ENCODE assay signal across 19 cellular contexts in genomic region chrX:53794181-53794580, GRCh38.
"Had no signal": no experiment of that assay in that cellular context is flagged by ENCODE, and none has a peak within 500 bp of the region (broad histone marks: within the 10 kb centered on the region; RNA-seq: fewer than 3 reads in every experiment).

No MANE protein-coding gene starts in this region.

- H3K4me3 Mint-ChIP-seq: dendritic cell treated with granulocyte-macrophage colony-stimulating factor and Interleukin-4, amounts not matched to agents 40 ng/mL and 50 ng/mL, for 4 days; effector memory CD8-positive, alpha-beta T cell; naive thymus-derived CD4-positive, alpha-beta T cell; neural crest cell had no signal

- H2AFZ ChIP-seq: hepatocyte had no signal

- H3K36me3 Mint-ChIP-seq: naive thymus-derived CD4-positive, alpha-beta T cell had no signal

- H3K36me3 ChIP-seq: esophagus squamous epithelium, gastroesophageal sphincter, right atrium auricular region, tibial artery, upper lobe of left lung, vagina had no signal

- H3K4me2 ChIP-seq: hepatocyte had no signal

- H3K4me1 ChIP-seq: esophagus squamous epithelium, gastroesophageal sphincter, right atrium auricular region, tibial artery, upper lobe of left lung, vagina had no signal

- H3K9me3 ChIP-seq: gastroesophageal sphincter, upper lobe of left lung, vagina had no signal

- H3K27me3 ChIP-seq: esophagus squamous epithelium, gastroesophageal sphincter, hepatocyte, right atrium auricular region, tibial artery, upper lobe of left lung, vagina had no signal

- H3K27me3 Mint-ChIP-seq: dendritic cell treated with granulocyte-macrophage colony-stimulating factor and Interleukin-4, amounts not matched to agents 40 ng/mL and 50 ng/mL, for 4 days; effector memory CD8-positive, alpha-beta T cell; naive thymus-derived CD4-positive, alpha-beta T cell had no signal

- H3K27ac Mint-ChIP-seq: dendritic cell treated with granulocyte-macrophage colony-stimulating factor and Interleukin-4, amounts not matched to agents 40 ng/mL and 50 ng/mL, for 4 days; effector memory CD8-positive, alpha-beta T cell; naive thymus-derived CD4-positive, alpha-beta T cell had no signal

- H3K4me3 ChIP-seq: esophagus squamous epithelium, gastroesophageal sphincter, hepatocyte, right atrium auricular region, tibial artery, upper lobe of left lung, vagina had no signal

- H3K27ac ChIP-seq: esophagus squamous epithelium, gastroesophageal sphincter, hepatocyte, right atrium auricular region, tibial artery, upper lobe of left lung, vagina had no signal

- H3K79me2 ChIP-seq: hepatocyte had no signal

- H3K9me3 Mint-ChIP-seq: dendritic cell treated with granulocyte-macrophage colony-stimulating factor and Interleukin-4, amounts not matched to agents 40 ng/mL and 50 ng/mL, for 4 days; effector memory CD8-positive, alpha-beta T cell had no signal

- ATAC-seq: effector memory CD8-positive, alpha-beta T cell; gastroesophageal sphincter; left cardiac atrium; naive thymus-derived CD4-positive, alpha-beta T cell had no signal

- DNase-seq: effector memory CD8-positive, alpha-beta T cell; esophagus squamous epithelium; foreskin fibroblast; glutamatergic neuron; kidney; left cardiac atrium; naive thymus-derived CD4-positive, alpha-beta T cell; posterior cingulate gyrus; small intestine; stimulated activated CD4-positive, alpha-beta T cell treated with anti-CD3 and anti-CD28 coated beads, Interleukin-2, amount 100 ng/mL, for 48 hours; stimulated activated naive CD4-positive, alpha-beta T cell treated with Interleukin-2 at 50 U/mL for 16 hours; tibial artery; upper lobe of left lung had no signal
